ENCODE assay signal across 3 cellular contexts in genomic region chr5:112403069-112403468, GRCh38.
"Had no signal": no experiment of that assay in that cellular context is flagged by ENCODE, and none has a peak within 500 bp of the region (broad histone marks: within the 10 kb centered on the region; RNA-seq: fewer than 3 reads in every experiment).

No MANE protein-coding gene starts in this region.

- H3K4me3 ChIP-seq: GM12878 had no signal

- ATAC-seq: GM12878 had no signal

- DNase-seq: GDM1, GF-D8 had no signal
